10 cellular contexts compared by ENCODE assay signal in genomic region chr19:3698386-3698950, GRCh38. TPM values are rescaled to one million over a fixed set of nuclear protein-coding genes. Genes with fewer than 3 reads are reported as not detected.
A peak's percentile ranks its signal among the peaks of the same experiment; 100 is the strongest.
DNase-seq lines count a peak whose midpoint lies in the region; ATAC-seq and TF ChIP-seq lines count a peak whose summit lies in the region.
"Had no signal": no experiment of that assay in that cellular context is flagged by ENCODE, and none has a peak within 500 bp of the region (broad histone marks: within the 10 kb centered on the region; RNA-seq: fewer than 3 reads in every experiment).

No MANE protein-coding gene starts in this region.

- no peaks in the 10 kb centered on the region for H3K36me3 Mint-ChIP-seq in activated T-helper 2 cell treated with anti-CD3 and anti-CD28 coated beads, Interferon-gamma antibody, Interleukin-2, Interleukin-4, amounts not matched to agents 10 μg/mL and 5 μg/mL and 100 μg/mL, durations not matched to agents 14 hours and 24 hours and 36 hours (ENCODE audit: low read depth)
- H3K36me3 Mint-ChIP-seq in type B pancreatic cell = no peaks in the 10 kb centered on the region

- no peak for DNase-seq in cardiac muscle cell (ENCODE audit: low read depth in 1 of 2, low spot score in 1 of 2)
- DNase-seq in cardiac septum (ENCODE audit: low spot score) = no peak
- DNase-seq in activated T-helper 2 cell treated with anti-CD3 and anti-CD28 coated beads, Interferon-gamma antibody, Interleukin-2, Interleukin-4, amounts not matched to agents 10 μg/mL and 5 μg/mL and 100 μg/mL, durations not matched to agents 14 hours and 24 hours and 36 hours (ENCODE audit: low spot score) = no peak
- DNase-seq in lower lobe of right lung = no peak
- DNase-seq in type B pancreatic cell (ENCODE audit: extremely low spot score, unreplicated experiment) = no peak
- DNase-seq in DMS153 treated with DMSO at 0.1 percent for 48 hours (lab: John Stamatoyannopoulos, UW; ENCODE audit: unreplicated experiment) = no peak
- no peak for DNase-seq in NCI-H1694 (lab: John Stamatoyannopoulos, UW)
- DNase-seq: NCI-H1930 had no signal

- no peak overlapping the region for H3K27ac Mint-ChIP-seq in activated T-helper 2 cell treated with anti-CD3 and anti-CD28 coated beads, Interferon-gamma antibody, Interleukin-2, Interleukin-4, amounts not matched to agents 10 μg/mL and 5 μg/mL and 100 μg/mL, durations not matched to agents 14 hours and 24 hours and 36 hours
- H3K27ac Mint-ChIP-seq in type B pancreatic cell = peak overlapping the region; percentile 61

- no peak for ATAC-seq in lower lobe of right lung
- no peak for ATAC-seq in HG03175 (IDR thresholded peaks at IDR 0.05; ENCODE audit: unreplicated experiment)

- H3K27me3 ChIP-seq in cardiac muscle cell = no peaks in the 10 kb centered on the region
- H3K27me3 ChIP-seq in lower lobe of right lung (ENCODE audit: low read depth) = no peaks in the 10 kb centered on the region

- H3K27ac ChIP-seq in cardiac muscle cell = peak overlapping the region; percentile 13
- H3K27ac ChIP-seq in lower lobe of right lung = no peak overlapping the region

- no peaks in the 10 kb centered on the region for H3K27me3 Mint-ChIP-seq in activated T-helper 2 cell treated with anti-CD3 and anti-CD28 coated beads, Interferon-gamma antibody, Interleukin-2, Interleukin-4, amounts not matched to agents 10 μg/mL and 5 μg/mL and 100 μg/mL, durations not matched to agents 14 hours and 24 hours and 36 hours (ENCODE audit: low read depth)
- no peaks in the 10 kb centered on the region for H3K27me3 Mint-ChIP-seq in type B pancreatic cell

- H3K4me3 ChIP-seq in cardiac muscle cell = no peak overlapping the region
- H3K4me3 ChIP-seq in lower lobe of right lung = peak overlapping the region; percentile 82

- intact Hi-C loops in cardiac septum (cut with DNase I) (loop anchor here (1.0 kb wide), 1 partner anchor 26 kb away; no protein-coding TSS in a partner anchor), lower lobe of right lung (cut with DNase I) (no loop called here)
- intact Hi-C loops in activated T-helper 2 cell treated with anti-CD3 and anti-CD28 coated beads, Interferon-gamma antibody, Interleukin-2, Interleukin-4, amounts not matched to agents 10 μg/mL and 5 μg/mL and 100 μg/mL, durations not matched to agents 14 hours and 24 hours and 36 hours (cut with micrococcal nuclease) = no loop called here

- H3K4me1 ChIP-seq in cardiac muscle cell (ENCODE audit: low read depth) (peaks cover 8% of the 10 kb centered on the region), lower lobe of right lung (peaks cover 19% of the 10 kb centered on the region)

- TF ChIP-seq CTCF in cardiac muscle cell (IDR thresholded peaks at IDR 0.05; ENCODE audit: low read depth, low read length) (no peak), lower lobe of right lung (IDR thresholded peaks at IDR 0.05) (no peak), type B pancreatic cell (conservative IDR thresholded peaks at IDR 0.05) (no peak)

- H3K9me3 ChIP-seq in cardiac muscle cell (ENCODE audit: low read depth) = no peaks in the 10 kb centered on the region
- no peaks in the 10 kb centered on the region for H3K9me3 ChIP-seq in lower lobe of right lung

- H3K36me3 ChIP-seq in cardiac muscle cell = no peaks in the 10 kb centered on the region
- no peaks in the 10 kb centered on the region for H3K36me3 ChIP-seq in lower lobe of right lung

- H3K4me1 Mint-ChIP-seq in activated T-helper 2 cell treated with anti-CD3 and anti-CD28 coated beads, Interferon-gamma antibody, Interleukin-2, Interleukin-4, amounts not matched to agents 10 μg/mL and 5 μg/mL and 100 μg/mL, durations not matched to agents 14 hours and 24 hours and 36 hours (ENCODE audit: low read depth) = peaks cover 8% of the 10 kb centered on the region
- H3K4me1 Mint-ChIP-seq in type B pancreatic cell (ENCODE audit: unreplicated experiment) = no peaks in the 10 kb centered on the region

- no peaks in the 10 kb centered on the region for H3K9me3 Mint-ChIP-seq in activated T-helper 2 cell treated with anti-CD3 and anti-CD28 coated beads, Interferon-gamma antibody, Interleukin-2, Interleukin-4, amounts not matched to agents 10 μg/mL and 5 μg/mL and 100 μg/mL, durations not matched to agents 14 hours and 24 hours and 36 hours
- H3K9me3 Mint-ChIP-seq in type B pancreatic cell = no peaks in the 10 kb centered on the region

- H3K4me3 Mint-ChIP-seq in activated T-helper 2 cell treated with anti-CD3 and anti-CD28 coated beads, Interferon-gamma antibody, Interleukin-2, Interleukin-4, amounts not matched to agents 10 μg/mL and 5 μg/mL and 100 μg/mL, durations not matched to agents 14 hours and 24 hours and 36 hours (ENCODE audit: low read depth) = peak overlapping the region; percentile 57
- peak overlapping the region; percentile 91 for H3K4me3 Mint-ChIP-seq in type B pancreatic cell

RNA-seq across cellular contexts. Expression of gene PIP5K1C, which starts 1.8 kb away (rescaled TPM):
- total RNA-seq in cardiac muscle cell (24.1 and 28.4 TPM in 2 replicates), cardiac septum (38.2 TPM), lower lobe of right lung (43.6 TPM), type B pancreatic cell (ENCODE audit: low replicate concordance) (35.9 and 44.5 TPM in 2 replicates)
- polyA plus RNA-seq in cardiac muscle cell = 21.0 and 21.8 TPM in 2 replicates
- 22.5 and 23.6 TPM in 2 replicates for total RNA-seq in activated T-helper 2 cell treated with anti-CD3 and anti-CD28 coated beads, Interferon-gamma antibody, Interleukin-2, Interleukin-4, amounts not matched to agents 10 μg/mL and 5 μg/mL and 100 μg/mL, durations not matched to agents 14 hours and 24 hours and 36 hours

RNA-seq across cellular contexts. Expression of gene TJP3, which starts 9.7 kb away (rescaled TPM):
- total RNA-seq in cardiac muscle cell (2.8 and 5.2 TPM in 2 replicates), cardiac septum (not detected), lower lobe of right lung (34.4 TPM), type B pancreatic cell (ENCODE audit: low replicate concordance) (20.0 and 53.8 TPM in 2 replicates)
- 3.0 and 5.0 TPM in 2 replicates for polyA plus RNA-seq in cardiac muscle cell
- total RNA-seq in activated T-helper 2 cell treated with anti-CD3 and anti-CD28 coated beads, Interferon-gamma antibody, Interleukin-2, Interleukin-4, amounts not matched to agents 10 μg/mL and 5 μg/mL and 100 μg/mL, durations not matched to agents 14 hours and 24 hours and 36 hours = 0.41 and 0.48 TPM in 2 replicates
- total RNA-seq: Daoy had no signal
